Comparison of ENCODE assay signal across 7 cellular contexts in the genomic region with DNA sequence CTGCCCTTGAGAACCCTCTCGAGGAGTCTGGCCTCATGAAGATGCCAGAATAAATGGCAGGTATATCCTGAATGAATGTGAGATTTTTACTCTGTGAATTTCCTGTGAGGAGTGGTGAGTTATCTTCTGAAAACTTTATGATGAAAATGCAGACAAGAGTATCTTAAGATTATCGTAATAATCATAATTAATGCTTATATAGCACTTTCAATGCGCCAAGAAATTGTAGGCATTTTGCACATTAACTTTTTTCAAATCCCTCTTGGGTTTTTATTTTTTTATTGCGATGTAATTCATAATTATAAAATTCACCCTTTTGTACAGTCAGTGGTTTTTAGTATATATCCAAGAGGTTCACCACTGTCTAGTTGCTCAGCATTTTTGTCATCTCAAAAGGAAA.
A peak's percentile ranks its signal among the peaks of the same experiment; 100 is the strongest.
DNase-seq lines count a peak whose midpoint lies in the region; ATAC-seq, FAIRE-seq and TF ChIP-seq lines count a peak whose summit lies in the region.
"Not testable (repeated sequence)": the region's sequence is repeated elsewhere in the genome, so short reads cannot be mapped to it uniquely, and the experiment has no call there.

No MANE protein-coding gene starts in this region.

- H3K36me3 Mint-ChIP-seq in CD8-positive, alpha-beta T cell: peaks cover 34% of the 10 kb centered on the region
- peaks cover 33% of the 10 kb centered on the region for H3K36me3 Mint-ChIP-seq in activated naive CD8-positive, alpha-beta T cell treated with anti-CD3 and anti-CD28 coated beads for 36 hours
- H3K36me3 Mint-ChIP-seq in osteocyte (ENCODE audit: unreplicated experiment): peaks cover 10% of the 10 kb centered on the region

- H3K4me1 ChIP-seq in CD8-positive, alpha-beta T cell (ENCODE audit: insufficient read depth, low read length): peaks cover 18% of the 10 kb centered on the region
- not testable (repeated sequence) for H3K4me1 ChIP-seq in SK-N-SH (ENCODE audit: control insufficient read depth in 1 of 2, insufficient read depth in 2 of 2, low read depth in 1 of 2, low read length in 1 of 2); keratinocyte (ENCODE audit: control insufficient read depth, extremely low read depth, insufficient read depth, low read length)

- H3K9me1 ChIP-seq in keratinocyte (ENCODE audit: control insufficient read depth, extremely low read depth, insufficient read depth, low read length): not testable (repeated sequence)

- peaks cover 47% of the 10 kb centered on the region for H3K4me1 Mint-ChIP-seq in CD8-positive, alpha-beta T cell (ENCODE audit: low read depth)
- H3K4me1 Mint-ChIP-seq in activated naive CD8-positive, alpha-beta T cell treated with anti-CD3 and anti-CD28 coated beads for 36 hours: peaks cover 39% of the 10 kb centered on the region
- H3K4me1 Mint-ChIP-seq in osteocyte (ENCODE audit: unreplicated experiment): peaks cover 15% of the 10 kb centered on the region

- H3K27me3 ChIP-seq in CD8-positive, alpha-beta T cell (ENCODE audit: insufficient read depth, low read length); SK-N-SH (ENCODE audit: insufficient read depth); keratinocyte (ENCODE audit: control insufficient read depth, extremely low read depth, insufficient read depth, low read length): not testable (repeated sequence)

- DNase-seq in CD8-positive, alpha-beta T cell; Jurkat, Clone E6-1 (ENCODE audit: low read depth, low spot score); SK-N-SH; activated naive CD8-positive, alpha-beta T cell treated with anti-CD3 and anti-CD28 coated beads for 36 hours; epithelial cell of esophagus (ENCODE audit: low read depth); keratinocyte (ENCODE audit: low read depth, low spot score); osteocyte (ENCODE audit: extremely low spot score, unreplicated experiment): not testable (repeated sequence)

- H3K79me2 ChIP-seq in SK-N-SH (ENCODE audit: insufficient read depth): peaks cover 45% of the 10 kb centered on the region
- not testable (repeated sequence) for H3K79me2 ChIP-seq in keratinocyte (ENCODE audit: control insufficient read depth, insufficient read depth, low read length)

- not testable (repeated sequence) for H3K27me3 Mint-ChIP-seq in CD8-positive, alpha-beta T cell (ENCODE audit: low read depth); activated naive CD8-positive, alpha-beta T cell treated with anti-CD3 and anti-CD28 coated beads for 36 hours; osteocyte (ENCODE audit: unreplicated experiment)

- POLR2A ChIA-PET in CD8-positive, alpha-beta T cell (lab: Charles Lee); SK-N-SH (lab: Yijun Ruan, JAX): not testable (repeated sequence)

- ATAC-seq in CD8-positive, alpha-beta T cell: not testable (repeated sequence)

- 79% methylated on average over 4 of the region's 4 CpGs for WGBS in SK-N-SH (ENCODE audit: low lambda C conversion rate)

- H3K4me2 ChIP-seq in SK-N-SH (peak overlapping the region; percentile 98), keratinocyte (ENCODE audit: control insufficient read depth, extremely low read depth, insufficient read depth, low read depth, low read length) (peak overlapping the region; percentile 58)

- not testable (repeated sequence) for TF ChIP-seq CTCF in CD8-positive, alpha-beta T cell (IDR thresholded peaks at IDR 0.05); SK-N-SH (IDR thresholded peaks at IDR 0.05); epithelial cell of esophagus (IDR thresholded peaks at IDR 0.05; ENCODE audit: insufficient read depth, low read depth, low read length, missing control alignments); keratinocyte (optimal IDR thresholded peaks at IDR 0.05 in 1 of 3, IDR thresholded peaks at IDR 0.05 in 1 of 3, conservative IDR thresholded peaks at IDR 0.05 in 1 of 3; ENCODE audit: extremely low read depth in 1 of 3, insufficient read depth in 2 of 3, low read length in 3 of 3); osteocyte (IDR thresholded peaks at IDR 0.05)

- peak overlapping the region; percentile 88; the same call in 1 of the 2 replicates for H3K9ac ChIP-seq in SK-N-SH
- H3K9ac ChIP-seq in keratinocyte (ENCODE audit: control insufficient read depth, extremely low read depth, insufficient read depth, low read length): not testable (repeated sequence)

- CTCF ChIA-PET in CD8-positive, alpha-beta T cell (lab: Charles Lee): not testable (repeated sequence)
- CTCF ChIA-PET in SK-N-SH (lab: Yijun Ruan, JAX): interaction anchor here (1.4 kb wide), 1 partner anchor 13 kb away, joined by 5 read pairs; no protein-coding TSS in a partner anchor

- H3K4me3 Mint-ChIP-seq in CD8-positive, alpha-beta T cell: peak overlapping the region; percentile 44
- not testable (repeated sequence) for H3K4me3 Mint-ChIP-seq in activated naive CD8-positive, alpha-beta T cell treated with anti-CD3 and anti-CD28 coated beads for 36 hours
- peak overlapping the region; percentile 35 for H3K4me3 Mint-ChIP-seq in osteocyte (ENCODE audit: unreplicated experiment)

- H3K36me3 ChIP-seq in CD8-positive, alpha-beta T cell (ENCODE audit: insufficient read depth, low read length); keratinocyte (ENCODE audit: control insufficient read depth in 2 of 2, extremely low read depth in 1 of 2, insufficient read depth in 2 of 2, low read length in 2 of 2): not testable (repeated sequence)
- peaks cover 0 to 18% of the 10 kb centered on the region in 2 experiments for H3K36me3 ChIP-seq in SK-N-SH (replicated peaks in 1 of 2; ENCODE audit: control insufficient read depth in 1 of 2, insufficient read depth in 2 of 2, low read length in 1 of 2)

- dilution Hi-C loops in keratinocyte (cut with MboI; ENCODE audit: extremely low pct_ligation_motif_present, low sequenced_read_pairs): not testable (repeated sequence)

- H3K27ac ChIP-seq in CD8-positive, alpha-beta T cell (ENCODE audit: low read depth, low read length); SK-N-SH (ENCODE audit: low read depth in 2 of 2, low read length in 1 of 2); keratinocyte (ENCODE audit: control insufficient read depth, insufficient read depth, low read length): not testable (repeated sequence)

- intact Hi-C loops in CD8-positive, alpha-beta T cell (cut with DNase I, micrococcal nuclease): not testable (repeated sequence)

- FAIRE-seq in keratinocyte (lab: Jason Lieb, UNC): not testable (repeated sequence)

- not testable (repeated sequence) for H3K9me2 ChIP-seq in SK-N-SH

- H3K9me3 Mint-ChIP-seq in CD8-positive, alpha-beta T cell; activated naive CD8-positive, alpha-beta T cell treated with anti-CD3 and anti-CD28 coated beads for 36 hours: not testable (repeated sequence)
- H3K9me3 Mint-ChIP-seq in osteocyte (ENCODE audit: unreplicated experiment): peaks cover 20% of the 10 kb centered on the region

- TF ChIP-seq EP300 in SK-N-SH (IDR thresholded peaks at IDR 0.05; ENCODE audit: borderline replicate concordance in 1 of 2, low read depth in 1 of 2, low read length in 1 of 2): not testable (repeated sequence)

- not testable (repeated sequence) for H4K20me1 ChIP-seq in SK-N-SH (ENCODE audit: insufficient read depth); keratinocyte (ENCODE audit: control insufficient read depth, extremely low read depth, insufficient read depth, low read length)

- not testable (repeated sequence) for H3K9me3 ChIP-seq in CD8-positive, alpha-beta T cell (ENCODE audit: low read length); SK-N-SH; keratinocyte (ENCODE audit: control insufficient read depth, low read depth, low read length)

- H3K27ac Mint-ChIP-seq in CD8-positive, alpha-beta T cell: peak overlapping the region; percentile 8
- H3K27ac Mint-ChIP-seq in activated naive CD8-positive, alpha-beta T cell treated with anti-CD3 and anti-CD28 coated beads for 36 hours: peak overlapping the region; percentile 15
- H3K27ac Mint-ChIP-seq in osteocyte (ENCODE audit: unreplicated experiment): not testable (repeated sequence)

- not testable (repeated sequence) for H3K4me3 ChIP-seq in CD8-positive, alpha-beta T cell (ENCODE audit: low read depth, low read length)
- H3K4me3 ChIP-seq in Jurkat, Clone E6-1 (ENCODE audit: low read length): peak overlapping the region; percentile 85
- H3K4me3 ChIP-seq in SK-N-SH (ENCODE audit: low read depth in 2 of 2, low read length in 1 of 2): peak overlapping the region; percentile 97 to 100; a peak in 3 of 4 replicates
- H3K4me3 ChIP-seq in epithelial cell of esophagus (ENCODE audit: low read length): peak overlapping the region; percentile 5
- peak overlapping the region in 2 of 3 experiments; percentile 51 to 96 for H3K4me3 ChIP-seq in keratinocyte (ENCODE audit: control insufficient read depth in 2 of 3, extremely low read depth in 1 of 3, insufficient read depth in 2 of 3, low read depth in 1 of 3, low read length in 3 of 3)

- not testable (repeated sequence) for H3F3A ChIP-seq in SK-N-SH (replicated peaks; ENCODE audit: insufficient read depth)

- not testable (repeated sequence) for TF ChIP-seq RAD21 in SK-N-SH (IDR thresholded peaks at IDR 0.05; ENCODE audit: low read length)

- not testable (repeated sequence) for H2AFZ ChIP-seq in SK-N-SH (ENCODE audit: low read depth); keratinocyte (ENCODE audit: control insufficient read depth, low read length)
